In genomic region chr19:7295912-7296486, GRCh38 we compare ENCODE assay signal across 1 cellular context.
A peak's percentile ranks its signal among the peaks of the same experiment; 100 is the strongest.
TF ChIP-seq lines count a peak whose summit lies in the region.

No MANE protein-coding gene starts in this region.

TF ChIP-seq in HepG2, 621 proteins besides CTCF, POLR2A, EP300 and RAD21 (continues in another document):
- peak; percentile 43; the same call in 1 of the 2 replicates for TF ChIP-seq HNF4A (CRISPR knock-in tag; IDR thresholded peaks at IDR 0.05)
- TF ChIP-seq SALL1 (CRISPR knock-in tag; IDR thresholded peaks at IDR 0.05), result peak; percentile 43
- TF ChIP-seq SOX6 (IDR thresholded peaks at IDR 0.05), result no peak
- peak; percentile 60 for TF ChIP-seq SOX6 (CRISPR knock-in tag; IDR thresholded peaks at IDR 0.05)
- no peak for TF ChIP-seq ZFAT (CRISPR knock-in tag; conservative IDR thresholded peaks at IDR 0.05)
- TF ChIP-seq AHDC1 (CRISPR knock-in tag; IDR thresholded peaks at IDR 0.05; ENCODE audit: borderline replicate concordance), result no peak
- peak; percentile 98 for TF ChIP-seq ZNF770 (CRISPR knock-in tag; IDR thresholded peaks at IDR 0.05)
- TF ChIP-seq TOPORS (CRISPR knock-in tag; IDR thresholded peaks at IDR 0.05), result 0 out of 2 replicates have a peak, but pooled peaks have one; percentile 23
- peak; percentile 86 for TF ChIP-seq ZMYM3 (CRISPR knock-in tag; IDR thresholded peaks at IDR 0.05)
- TF ChIP-seq ZMYM2 (CRISPR knock-in tag; IDR thresholded peaks at IDR 0.05), result peak; percentile 80; the same call in 1 of the 2 replicates
- TF ChIP-seq CEBPG (CRISPR knock-in tag; IDR thresholded peaks at IDR 0.05), result 0 out of 2 replicates have a peak, but pooled peaks have one; percentile 10
- TF ChIP-seq FOXA3 (CRISPR knock-in tag; IDR thresholded peaks at IDR 0.05), result peak; percentile 30; the same call in 1 of the 2 replicates
- TF ChIP-seq ELF3 (CRISPR knock-in tag; IDR thresholded peaks at IDR 0.05), result peak; percentile 45
- TF ChIP-seq GFI1 (CRISPR knock-in tag; IDR thresholded peaks at IDR 0.05; ENCODE audit: borderline replicate concordance), result 0 out of 2 replicates have a peak, but pooled peaks have one; percentile 24
- 0 out of 2 replicates have a peak, but pooled peaks have one; percentile 52 for TF ChIP-seq ZNF710 (CRISPR knock-in tag; IDR thresholded peaks at IDR 0.05; ENCODE audit: borderline replicate concordance)
- no peak for TF ChIP-seq FOXP1 (IDR thresholded peaks at IDR 0.05)
- peak; percentile 53; the same call in 1 of the 2 replicates for TF ChIP-seq FOXP1 (CRISPR knock-in tag; IDR thresholded peaks at IDR 0.05)
- TF ChIP-seq MAFG (CRISPR knock-in tag; IDR thresholded peaks at IDR 0.05), result no peak
- TF ChIP-seq NCOA2 (CRISPR knock-in tag; IDR thresholded peaks at IDR 0.05), result 0 out of 2 replicates have a peak, but pooled peaks have one; percentile 24
- no peak for TF ChIP-seq BCL3 (CRISPR knock-in tag; IDR thresholded peaks at IDR 0.05)
- peak; percentile 40; the same call in 1 of the 2 replicates for TF ChIP-seq NR2C2 (CRISPR knock-in tag; IDR thresholded peaks at IDR 0.05; ENCODE audit: borderline replicate concordance)
- peak in 1 of 2 experiments; percentile 74; a peak in 2 of 4 replicates for TF ChIP-seq NR2F1 (CRISPR knock-in tag; IDR thresholded peaks at IDR 0.05)
- TF ChIP-seq ZNF362 (CRISPR knock-in tag; IDR thresholded peaks at IDR 0.05; ENCODE audit: borderline replicate concordance), result peak; percentile 58; the same call in 1 of the 2 replicates
- peak; percentile 33; the same call in 1 of the 2 replicates for TF ChIP-seq PAXIP1 (CRISPR knock-in tag; conservative IDR thresholded peaks at IDR 0.05)
- TF ChIP-seq ATF7-NPFF (CRISPR knock-in tag; IDR thresholded peaks at IDR 0.05; ENCODE audit: low read depth), result no peak
- TF ChIP-seq ZGPAT (CRISPR knock-in tag; IDR thresholded peaks at IDR 0.05), result peak; percentile 37; the same call in 1 of the 2 replicates
- TF ChIP-seq PRDM10 (CRISPR knock-in tag; IDR thresholded peaks at IDR 0.05; ENCODE audit: low read depth), result 0 out of 2 replicates have a peak, but pooled peaks have one; percentile 19
- TF ChIP-seq GTF2F1 (IDR thresholded peaks at IDR 0.05; ENCODE audit: low read length), result no peak
- 0 out of 2 replicates have a peak, but pooled peaks have one; percentile 5 for TF ChIP-seq NCOR1 (IDR thresholded peaks at IDR 0.05; ENCODE audit: borderline replicate concordance, low read length)
- TF ChIP-seq TBX3 (IDR thresholded peaks at IDR 0.05; ENCODE audit: borderline replicate concordance), result no peak
- TF ChIP-seq FOXJ3 (CRISPR knock-in tag; IDR thresholded peaks at IDR 0.05; ENCODE audit: borderline replicate concordance), result 0 out of 2 replicates have a peak, but pooled peaks have one; percentile 21
- TF ChIP-seq FOSL1 (CRISPR knock-in tag; IDR thresholded peaks at IDR 0.05; ENCODE audit: borderline replicate concordance), result no peak
- TF ChIP-seq ZUFSP (CRISPR knock-in tag; IDR thresholded peaks at IDR 0.05; ENCODE audit: borderline replicate concordance), result no peak
